In genomic region chr20:47356526-47357295, GRCh38 we compare ENCODE assay signal across 8 cellular contexts. TPM values are rescaled to one million over a fixed set of nuclear protein-coding genes. Genes with fewer than 3 reads are reported as not detected.
A peak's percentile ranks its signal among the peaks of the same experiment; 100 is the strongest.
DNase-seq lines count a peak whose midpoint lies in the region; ATAC-seq, FAIRE-seq and TF ChIP-seq lines count a peak whose summit lies in the region.

ZMYND8 (minus strand) TSS chr20:47356699; CDS start chr20:47356670, 29 bp downstream.

- H3K36me3 ChIP-seq in kidney (ENCODE audit: control insufficient read depth in 1 of 2, insufficient read depth in 2 of 2, low read length in 2 of 2): no peaks in the 10 kb centered on the region

- peak within 1 kb of the TSS; percentile 21 to 45 for H3K4me3 ChIP-seq in kidney (ENCODE audit: low read length in 2 of 2)

- peak within 1 kb of the TSS; percentile 100 for H3K27ac ChIP-seq in kidney (ENCODE audit: low read depth in 2 of 2, low read length in 2 of 2)

- H3K36me3 Mint-ChIP-seq in central memory CD8-positive, alpha-beta T cell (ENCODE audit: insufficient read depth): peaks cover 18% of the 10 kb centered on the region

- intact Hi-C loops in kidney (cut with DNase I): no loop called here

- peak within 1 kb of the TSS; percentile 95 for H3K27ac Mint-ChIP-seq in central memory CD8-positive, alpha-beta T cell (ENCODE audit: low read depth)

- FAIRE-seq in A204.1 (lab: Jason Lieb, UNC) (peak; percentile 93), kidney (lab: Jason Lieb, UNC) (no peak)

- no peaks in the 10 kb centered on the region for H3K9me3 ChIP-seq in kidney (ENCODE audit: control insufficient read depth in 1 of 2, low read length in 2 of 2)

- peak within 1 kb of the TSS; percentile 88 to 90 for H3K9ac ChIP-seq in kidney (ENCODE audit: low read length in 2 of 2)

- no peaks in the 10 kb centered on the region for H3K9me3 Mint-ChIP-seq in central memory CD8-positive, alpha-beta T cell

- peak; percentile 59 for DNase-seq in NCI-H524 treated with DMSO at 0.1 percent for 48 hours (lab: John Stamatoyannopoulos, UW)
- peak; percentile 97 for DNase-seq in activated CD4-positive, alpha-beta T cell treated with anti-CD3 and anti-CD28 coated beads for 1 hour
- DNase-seq in central memory CD8-positive, alpha-beta T cell (ENCODE audit: low spot score in 2 of 2): peak; percentile 100
- DNase-seq in kidney: peak; percentile 93
- peak; percentile 95 to 96 for DNase-seq in stimulated activated CD4-positive, alpha-beta T cell treated with anti-CD3 and anti-CD28 coated beads, Interleukin-15, amount 100 ng/mL, for 1 hour (ENCODE audit: low read depth in 1 of 2, low spot score in 1 of 2)

- no peak for TF ChIP-seq CTCF in kidney (IDR thresholded peaks at IDR 0.05; ENCODE audit: borderline replicate concordance, extremely low read depth, insufficient read depth)

- peaks cover 41% of the 10 kb centered on the region for H3K4me1 Mint-ChIP-seq in central memory CD8-positive, alpha-beta T cell

- ATAC-seq in GM18861 (IDR thresholded peaks at IDR 0.05; ENCODE audit: unreplicated experiment) (peak; percentile 37), HG03439 (IDR thresholded peaks at IDR 0.05; ENCODE audit: unreplicated experiment) (peak; percentile 54)
- ATAC-seq in central memory CD8-positive, alpha-beta T cell (replicated peaks; ENCODE audit: extremely low read depth, poor library complexity, severe bottlenecking): peak; percentile 87

- H3K4me3 Mint-ChIP-seq in central memory CD8-positive, alpha-beta T cell: peak within 1 kb of the TSS; percentile 88

- H3K4me1 ChIP-seq in kidney (ENCODE audit: control insufficient read depth in 1 of 2, insufficient read depth in 1 of 2, low read depth in 1 of 2, low read length in 2 of 2): peaks cover 87 to 95% of the 10 kb centered on the region in 2 donors

- no peaks in the 10 kb centered on the region for H3K27me3 Mint-ChIP-seq in central memory CD8-positive, alpha-beta T cell

RNA-seq across cellular contexts. Expression of gene ZMYND8, which starts in this region (rescaled TPM):
- total RNA-seq in kidney: 37.5 TPM
- polyA plus RNA-seq in kidney (ENCODE audit: insufficient read depth, low read depth, low replicate concordance): 10.5 TPM

Comparison
In these comparisons a context has a peak if more than half of its experiments do, and no peak if none do; other contexts are left out.
1. Peak in every context shown above with its lines: DNase-seq, ATAC-seq, H3K4me3 ChIP-seq and H3K27ac ChIP-seq.
2. ATAC-seq: peak in every context shown above with its lines; median percentile 87 in central memory CD8-positive, alpha-beta T cell; 54 in HG03439; 37 in GM18861.